Comparison of ENCODE assay signal across 13 cellular contexts in genomic region chr3:141261472-141262171, GRCh38. TPM values are rescaled to one million over a fixed set of nuclear protein-coding genes. Genes with fewer than 3 reads are reported as not detected.
DNase-seq lines count a peak whose midpoint lies in the region; ATAC-seq and TF ChIP-seq lines count a peak whose summit lies in the region.
"Had no signal": no experiment of that assay in that cellular context is flagged by ENCODE, and none has a peak within 500 bp of the region (broad histone marks: within the 10 kb centered on the region; RNA-seq: fewer than 3 reads in every experiment).

No MANE protein-coding gene starts in this region.

- peak overlapping the region; percentile 42 for H3K4me2 ChIP-seq in DND-41 (ENCODE audit: insufficient read depth, low read length)
- H3K4me2 ChIP-seq: KMS-11 had no signal

- H3K27me3 ChIP-seq in CD4-positive, CD25-positive, alpha-beta regulatory T cell (ENCODE audit: control insufficient read depth, insufficient read depth, low read length): no peaks in the 10 kb centered on the region
- H3K27me3 ChIP-seq in DND-41 (ENCODE audit: insufficient read depth, low read length, poor library complexity) (no peaks in the 10 kb centered on the region), right cardiac atrium (ENCODE audit: control insufficient read depth, insufficient read depth) (no peaks in the 10 kb centered on the region)

- H3K9me3 ChIP-seq in CD4-positive, CD25-positive, alpha-beta regulatory T cell (ENCODE audit: control insufficient read depth in 2 of 2, low read length in 2 of 2): no peaks in the 10 kb centered on the region
- no peaks in the 10 kb centered on the region for H3K9me3 ChIP-seq in DND-41 (ENCODE audit: insufficient read depth, low read length, severe bottlenecking)
- H3K9me3 ChIP-seq in right cardiac atrium (ENCODE audit: control insufficient read depth, low read length): no peaks in the 10 kb centered on the region

- no peak for TF ChIP-seq CTCF in DND-41 (IDR thresholded peaks at IDR 0.05; ENCODE audit: borderline replicate concordance, extremely low read depth, low read length, poor library complexity, severe bottlenecking)
- no peak for TF ChIP-seq CTCF in endothelial cell (IDR thresholded peaks at IDR 0.05; ENCODE audit: unreplicated experiment)

- H2AFZ ChIP-seq in DND-41 (ENCODE audit: low read depth, low read length): no peak overlapping the region

- POLR2A ChIA-PET in T-cell (lab: Charles Lee): interaction anchor here in 1 of 2 donors (0.7 kb wide), 1 partner anchor 19 kb away, joined by 3 read pairs; no protein-coding TSS in a partner anchor

- H3K9ac ChIP-seq in DND-41 (ENCODE audit: low read depth, low read length): peak overlapping the region; percentile 53
- H3K9ac ChIP-seq: KMS-11 had no signal

- peak in 1 of 3 donors; percentile 28 for DNase-seq in CD4-positive, CD25-positive, alpha-beta regulatory T cell
- DNase-seq in DND-41: peak; percentile 72
- DNase-seq in T-cell: no peak
- no peak for DNase-seq in endothelial cell (ENCODE audit: low spot score)
- no peak for DNase-seq in globus pallidus (ENCODE audit: low spot score)
- DNase-seq in right cardiac atrium: no peak
- DNase-seq: T-helper 9 cell had no signal

- ATAC-seq in CD4-positive, CD25-positive, alpha-beta regulatory T cell (ENCODE audit: low read depth in 2 of 2): no peak
- ATAC-seq in DND-41 (ENCODE audit: insufficient read depth, low read depth) (peak; percentile 60), T-cell (replicated peaks in 1 of 4) (peak in 2 of 4 experiments; percentile 42 to 60), GM18873 (IDR thresholded peaks at IDR 0.05; ENCODE audit: low FRiP score, unreplicated experiment) (no peak), GM21447 (IDR thresholded peaks at IDR 0.05; ENCODE audit: unreplicated experiment) (no peak), right cardiac atrium (no peak)
- ATAC-seq: Panc1, sciatic nerve had no signal

- H3K36me3 ChIP-seq in CD4-positive, CD25-positive, alpha-beta regulatory T cell (ENCODE audit: control insufficient read depth, insufficient read depth, low read length): no peaks in the 10 kb centered on the region
- H3K36me3 ChIP-seq in DND-41 (ENCODE audit: insufficient read depth, low read length): peaks cover 67% of the 10 kb centered on the region

- H3K36me3 Mint-ChIP-seq in CD4-positive, CD25-positive, alpha-beta regulatory T cell: peaks cover 26% of the 10 kb centered on the region
- peaks cover 26% of the 10 kb centered on the region for H3K36me3 Mint-ChIP-seq in T-cell
- H3K36me3 Mint-ChIP-seq in endothelial cell (ENCODE audit: low read depth, unreplicated experiment): peaks cover under 1% of the 10 kb centered on the region

- no peaks in the 10 kb centered on the region; the same call in 1 of the 2 replicates for H4K20me1 ChIP-seq in DND-41 (ENCODE audit: insufficient read depth, low read length)

- no peaks in the 10 kb centered on the region for H3K27me3 Mint-ChIP-seq in CD4-positive, CD25-positive, alpha-beta regulatory T cell
- H3K27me3 Mint-ChIP-seq in T-cell (no peaks in the 10 kb centered on the region), endothelial cell (ENCODE audit: unreplicated experiment) (peaks cover 5% of the 10 kb centered on the region)

- peak overlapping the region; percentile 31 to 85 (median 67) for H3K27ac Mint-ChIP-seq in CD4-positive, CD25-positive, alpha-beta regulatory T cell
- H3K27ac Mint-ChIP-seq in T-cell: peak overlapping the region; percentile 21 to 71
- H3K27ac Mint-ChIP-seq in endothelial cell (ENCODE audit: unreplicated experiment): peak overlapping the region; percentile 48
- H3K27ac Mint-ChIP-seq: nephron had no signal

- intact Hi-C loops in right cardiac atrium (cut with DNase I): no loop called here

- no peak overlapping the region for H3K27ac ChIP-seq in CD4-positive, CD25-positive, alpha-beta regulatory T cell (ENCODE audit: insufficient read depth, low read length, poor library complexity, severe bottlenecking)
- H3K27ac ChIP-seq in DND-41 (ENCODE audit: low read length) (peak overlapping the region; percentile 98), right cardiac atrium (ENCODE audit: low read length) (no peak overlapping the region)
- H3K27ac ChIP-seq: KMS-11 had no signal

- peaks cover 13% of the 10 kb centered on the region for H3K4me1 ChIP-seq in CD4-positive, CD25-positive, alpha-beta regulatory T cell (ENCODE audit: control insufficient read depth, insufficient read depth, low read length, poor library complexity, severe bottlenecking)
- H3K4me1 ChIP-seq in DND-41 (ENCODE audit: insufficient read depth, low read length) (peaks cover 100% of the 10 kb centered on the region), right cardiac atrium (ENCODE audit: control insufficient read depth, insufficient read depth, low read length) (no peaks in the 10 kb centered on the region)

- peaks cover 81% of the 10 kb centered on the region for H3K79me2 ChIP-seq in DND-41 (ENCODE audit: insufficient read depth, low read length)

- H3K4me3 Mint-ChIP-seq in CD4-positive, CD25-positive, alpha-beta regulatory T cell: no peak overlapping the region
- H3K4me3 Mint-ChIP-seq in T-cell (peak overlapping the region in 1 of 3 donors; percentile 11), endothelial cell (ENCODE audit: unreplicated experiment) (no peak overlapping the region)
- H3K4me3 Mint-ChIP-seq: nephron had no signal

- no peaks in the 10 kb centered on the region for H3K9me3 Mint-ChIP-seq in CD4-positive, CD25-positive, alpha-beta regulatory T cell
- H3K9me3 Mint-ChIP-seq in T-cell (no peaks in the 10 kb centered on the region), endothelial cell (ENCODE audit: unreplicated experiment) (no peaks in the 10 kb centered on the region)
- H3K9me3 Mint-ChIP-seq: nephron had no signal

- CTCF ChIA-PET in T-cell (lab: Charles Lee): interaction anchor here in 1 of 2 donors (1.1 kb wide), 1 partner anchor 30 kb away, joined by 3 read pairs; the partner anchor contains the start of gene PXYLP1

- 83% methylated on average over 7 of the region's 7 CpGs for WGBS in right cardiac atrium

- no peak overlapping the region for H3K4me3 ChIP-seq in CD4-positive, CD25-positive, alpha-beta regulatory T cell (ENCODE audit: low read depth, low read length)
- H3K4me3 ChIP-seq in DND-41 (ENCODE audit: low read depth in 1 of 2, low read length in 2 of 2): peak overlapping the region in 1 of 2 experiments; percentile 26; a peak in 1 of 4 replicates
- no peak overlapping the region for H3K4me3 ChIP-seq in right cardiac atrium (ENCODE audit: low read length)

- peaks cover 14 to 51% (median 23%) of the 10 kb centered on the region in 4 donors for H3K4me1 Mint-ChIP-seq in CD4-positive, CD25-positive, alpha-beta regulatory T cell
- H3K4me1 Mint-ChIP-seq in T-cell (peaks cover 33 to 67% (median 60%) of the 10 kb centered on the region in 3 donors), endothelial cell (ENCODE audit: unreplicated experiment) (peaks cover 20% of the 10 kb centered on the region)

RNA-seq across cellular contexts. Expression of gene PXYLP1, which starts 30.0 kb away (rescaled TPM):
- total RNA-seq in CD4-positive, CD25-positive, alpha-beta regulatory T cell: 9.8 TPM
- 10 to 100 TPM in 2 of 4 donors, 1 to 10 TPM in 2; 3.8 to 11.3 (median 7.8) TPM for polyA plus RNA-seq in CD4-positive, CD25-positive, alpha-beta regulatory T cell
- total RNA-seq in T-cell (10 to 100 TPM; 12.5 to 33.0 (median 14.6) TPM), endothelial cell (ENCODE audit: unreplicated experiment) (4.4 TPM), right cardiac atrium (10 to 100 TPM; 10.6 to 15.1 (median 12.3) TPM)
- polyA plus RNA-seq in right cardiac atrium: 5.1 TPM
